ENCODE assay signal across 8 cellular contexts in the genomic region with DNA sequence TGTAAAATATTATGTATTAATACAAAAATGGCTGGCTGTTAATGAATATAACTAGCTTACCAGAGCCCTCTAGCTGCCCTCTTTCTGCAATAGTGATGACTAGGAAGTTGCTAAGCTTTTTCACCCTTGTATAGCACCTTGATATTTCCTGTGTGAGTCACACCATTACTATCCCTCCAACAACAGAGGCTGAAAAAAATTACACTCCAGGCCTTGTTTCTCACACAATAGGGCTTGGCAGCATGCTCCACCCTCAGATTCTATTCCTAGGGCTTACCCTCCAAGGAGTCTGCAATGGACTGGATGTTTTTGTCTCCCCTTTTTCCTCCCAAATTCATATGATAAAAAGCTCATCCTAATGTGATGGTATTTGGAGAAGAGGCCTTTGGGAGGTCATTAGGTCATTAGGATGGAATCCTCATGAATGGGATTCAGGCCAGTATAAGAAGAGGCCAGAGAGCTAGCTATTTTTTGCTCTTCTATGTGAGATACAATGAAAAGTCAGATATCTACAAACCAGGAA.
DNase-seq lines count a peak whose midpoint lies in the region; ATAC-seq and TF ChIP-seq lines count a peak whose summit lies in the region.

No MANE protein-coding gene starts in this region.

- H4K5ac ChIP-seq in H9 (ENCODE audit: insufficient read length, low read depth, low read length) = no peak overlapping the region

- H3K27me3 Mint-ChIP-seq in H9 (ENCODE audit: low read depth) = no peaks in the 10 kb centered on the region
- peaks cover 0 to 11% (median 3%) of the 10 kb centered on the region in 3 donors for H3K27me3 Mint-ChIP-seq in immature natural killer cell (ENCODE audit: low read depth in 3 of 3)

- no peaks in the 10 kb centered on the region for H3K23me2 ChIP-seq in H9 (ENCODE audit: insufficient read length, low read depth, low read length, poor library complexity, severe bottlenecking)

- H2BK12ac ChIP-seq in H9 (ENCODE audit: insufficient read length, low read depth, low read length) = no peak overlapping the region

- no peak overlapping the region for H3K4ac ChIP-seq in H9 (ENCODE audit: low read depth, low read length)

- no peak overlapping the region for H2AK5ac ChIP-seq in H9 (ENCODE audit: insufficient read length, low read length)

- H3K9me3 Mint-ChIP-seq in H9 (peaks cover 0 to 1% of the 10 kb centered on the region in 2 experiments; a peak in 2 of 5 replicates), immature natural killer cell (peaks cover 0 to 13% (median under 1%) of the 10 kb centered on the region in 6 donors)

- H4K8ac ChIP-seq in H9 (replicated peaks; ENCODE audit: insufficient read length, low read depth, low read length) = no peak overlapping the region

- no peak overlapping the region for H3K14ac ChIP-seq in H9 (ENCODE audit: insufficient read depth, low read length)

- H3K4me3 Mint-ChIP-seq in H9 (no peak overlapping the region), immature natural killer cell (no peak overlapping the region)

- H3K27me3 ChIP-seq in H9 (ENCODE audit: insufficient read depth, low read length) (no peaks in the 10 kb centered on the region), osteoblast (ENCODE audit: insufficient read depth, low read length) (peaks cover 2% of the 10 kb centered on the region)

- H3K4me1 ChIP-seq in H9 (ENCODE audit: insufficient read depth, low read length) (0 out of 2 replicates have a peak, but pooled peaks cover 4% of the 10 kb centered on the region), osteoblast (ENCODE audit: insufficient read depth, low read length) (peaks cover 27% of the 10 kb centered on the region)

- no peak overlapping the region for H2BK5ac ChIP-seq in H9 (ENCODE audit: insufficient read length, low read length)

- H3T11ph ChIP-seq in H9 (ENCODE audit: low read length) = no peak overlapping the region

- H3K56ac ChIP-seq in H9 (ENCODE audit: insufficient read length, low read depth, low read length) = no peak overlapping the region

- no peaks in the 10 kb centered on the region for H3K79me2 ChIP-seq in H9 (ENCODE audit: insufficient read depth, low read length)
- no peaks in the 10 kb centered on the region for H3K79me2 ChIP-seq in osteoblast (ENCODE audit: insufficient read depth, low read length)

- H3K27ac ChIP-seq in H9 (ENCODE audit: insufficient read length, low read depth, low read length) = no peak overlapping the region
- H3K27ac ChIP-seq in osteoblast (ENCODE audit: low read depth, low read length) = peak overlapping the region; percentile 24

- H3K9me3 ChIP-seq in H9 (ENCODE audit: control insufficient read depth, low read depth, low read length) (no peaks in the 10 kb centered on the region), osteoblast (ENCODE audit: low read depth, low read length) (no peaks in the 10 kb centered on the region)

- no peak overlapping the region for H4K91ac ChIP-seq in H9 (ENCODE audit: insufficient read length, low read depth, low read length)

- H3K4me3 ChIP-seq in fibroblast of the aortic adventitia (ENCODE audit: low read depth, low read length) (no peak overlapping the region), osteoblast (ENCODE audit: insufficient read depth, low read length) (no peak overlapping the region)

- H2AFZ ChIP-seq in H9 (ENCODE audit: low read length) (no peak overlapping the region), osteoblast (ENCODE audit: low read length) (peak overlapping the region; percentile 6)

- DNase-seq in H9 (peak; percentile 37), SK-MEL-5 (ENCODE audit: low read depth, low spot score) (peak; percentile 2), fibroblast of the aortic adventitia (ENCODE audit: low read depth) (peak; percentile 96), osteoblast (ENCODE audit: insufficient read length, low spot score, missing footprints) (no peak), SHP77 treated with DMSO at 0.1 percent for 48 hours (lab: John Stamatoyannopoulos, UW) (no peak), immature natural killer cell (no peak)

- H4K20me1 ChIP-seq in H9 (ENCODE audit: control insufficient read depth, insufficient read depth, insufficient read length) = no peaks in the 10 kb centered on the region
- H4K20me1 ChIP-seq in osteoblast (ENCODE audit: insufficient read depth, low read length) = no peaks in the 10 kb centered on the region

- H3K36me3 Mint-ChIP-seq in H9 (ENCODE audit: insufficient read depth in 1 of 3, low read depth in 3 of 3) (peaks cover 0 to 4% (median 0%) of the 10 kb centered on the region in 3 experiments; a peak in 1 of 7 replicates), immature natural killer cell (no peaks in the 10 kb centered on the region)

- H3K27ac Mint-ChIP-seq in H9 = peak overlapping the region in 2 of 3 experiments; percentile 39 to 59; a peak in 1 of 7 replicates
- no peak overlapping the region for H3K27ac Mint-ChIP-seq in immature natural killer cell

- TF ChIP-seq CTCF in H9 (conservative IDR thresholded peaks at IDR 0.05) (no peak), fibroblast of the aortic adventitia (IDR thresholded peaks at IDR 0.05; ENCODE audit: insufficient read depth, low read length) (peak; percentile 11), osteoblast (IDR thresholded peaks at IDR 0.05; ENCODE audit: extremely low read depth, low read depth, low read length) (no peak)

- no peaks in the 10 kb centered on the region for H3K36me3 ChIP-seq in osteoblast (ENCODE audit: insufficient read depth, low read length)

- no peak overlapping the region for H3K23ac ChIP-seq in H9 (ENCODE audit: insufficient read length, low read depth, low read length)

- H2BK15ac ChIP-seq in H9 (ENCODE audit: low read depth, low read length) = no peak overlapping the region

- peaks cover 11 to 20% of the 10 kb centered on the region in 2 experiments for H3K4me1 Mint-ChIP-seq in H9
- H3K4me1 Mint-ChIP-seq in immature natural killer cell = no peaks in the 10 kb centered on the region

- no peak overlapping the region for H2BK20ac ChIP-seq in H9 (ENCODE audit: low read depth, low read length, poor library complexity, severe bottlenecking)

- no peak overlapping the region for H2BK120ac ChIP-seq in H9 (ENCODE audit: low read depth, low read length, poor library complexity, severe bottlenecking)

- ATAC-seq in GM21367 (IDR thresholded peaks at IDR 0.05; ENCODE audit: unreplicated experiment) = no peak
- ATAC-seq in GM19023 (IDR thresholded peaks at IDR 0.05; ENCODE audit: unreplicated experiment) = no peak

- no peaks in the 10 kb centered on the region for H3K79me1 ChIP-seq in H9 (ENCODE audit: insufficient read depth, low read depth, low read length, poor library complexity, severe bottlenecking)

- no peak overlapping the region for H3K9ac ChIP-seq in H9 (ENCODE audit: extremely low read depth, insufficient read length, low read length)

- in situ Hi-C loops in SK-MEL-5 (cut with HindIII; ENCODE audit: low pct_unique_long_range_greater_than_20kb, low sequenced_read_pairs) = no loop called here

- H3K4me2 ChIP-seq in H9 (ENCODE audit: insufficient read depth, insufficient read length, low read length) (no peak overlapping the region), osteoblast (ENCODE audit: insufficient read depth, low read length) (no peak overlapping the region)

- no peak overlapping the region for H3K18ac ChIP-seq in H9 (ENCODE audit: insufficient read length, low read depth, low read length)

Comparison
In these comparisons a context has a peak if more than half of its experiments do, and no peak if none do; other contexts are left out.
1. DNase-seq: peak in H9 (single experiment), SK-MEL-5 (single experiment) and fibroblast of the aortic adventitia (single experiment); none in osteoblast (single experiment), SHP77 treated with DMSO at 0.1 percent for 48 hours (single experiment) and immature natural killer cell (0 of 3).
2. H3K27ac Mint-ChIP-seq: peak in H9 (2 of 3); none in immature natural killer cell (0 of 6).